20 cellular contexts compared by ENCODE assay signal in genomic region chr10:90855126-90855525, GRCh38. TPM values are rescaled to one million over a fixed set of nuclear protein-coding genes. Genes with fewer than 3 reads are reported as not detected.
DNase-seq lines count a peak whose midpoint lies in the region; ATAC-seq and TF ChIP-seq lines count a peak whose summit lies in the region.
"Had no signal": no experiment of that assay in that cellular context is flagged by ENCODE, and none has a peak within 500 bp of the region (broad histone marks: within the 10 kb centered on the region; RNA-seq: fewer than 3 reads in every experiment).

No MANE protein-coding gene starts in this region.

- peaks cover 21% of the 10 kb centered on the region for H3K79me2 ChIP-seq in osteoblast (ENCODE audit: insufficient read depth, low read length)

- peak; percentile 6 for DNase-seq in DMS 273 (lab: John Stamatoyannopoulos, UW; ENCODE audit: unreplicated experiment)
- no peak for DNase-seq in DMS 273 treated with DMSO at 0.1 percent for 48 hours (lab: John Stamatoyannopoulos, UW)
- no peak for DNase-seq in RWPE2 (ENCODE audit: low spot score)
- no peak for DNase-seq in fibroblast of the aortic adventitia (ENCODE audit: low read depth)
- DNase-seq in osteoblast (ENCODE audit: insufficient read length, low spot score, missing footprints): no peak
- no peak for DNase-seq in kidney tubule cell (ENCODE audit: low spot score)
- DNase-seq in activated naive CD4-positive, alpha-beta T cell treated with anti-CD3 and anti-CD28 coated beads, Interleukin-2, amount 50 U/mL, for 16 hours: no peak
- DNase-seq: CD8-positive, alpha-beta T cell; DND-41; GDM1; GOT3; MV-4-11; NCI-H1417; NCI-H1930; NCI-H526 treated with DMSO at 0.1 percent for 48 hours; PC-9 had no signal

- H3K4me1 ChIP-seq in RWPE2 (ENCODE audit: insufficient read depth, poor library complexity, severe bottlenecking) (peaks cover 36% of the 10 kb centered on the region), osteoblast (ENCODE audit: insufficient read depth, low read length) (peaks cover 22% of the 10 kb centered on the region)

- ATAC-seq in RWPE2 (ENCODE audit: low read depth): no peak
- no peak for ATAC-seq in HG02642 (IDR thresholded peaks at IDR 0.05; ENCODE audit: poor library complexity, unreplicated experiment)
- ATAC-seq: CD8-positive, alpha-beta T cell; GM12878 had no signal

- peak overlapping the region; percentile 8 for H2AFZ ChIP-seq in osteoblast (ENCODE audit: low read length)
- H2AFZ ChIP-seq: PC-9 had no signal

- no peaks in the 10 kb centered on the region for H4K20me1 ChIP-seq in osteoblast (ENCODE audit: insufficient read depth, low read length)

- peak overlapping the region; percentile 96 for H3K27ac ChIP-seq in RWPE2 (ENCODE audit: poor library complexity, severe bottlenecking)
- H3K27ac ChIP-seq in osteoblast (ENCODE audit: low read depth, low read length): no peak overlapping the region
- H3K27ac ChIP-seq: 22Rv1, PC-9, SJSA1 had no signal

- peaks cover 5% of the 10 kb centered on the region for H3K9me3 ChIP-seq in RWPE2 (ENCODE audit: severe bottlenecking)
- H3K9me3 ChIP-seq in osteoblast (ENCODE audit: low read depth, low read length): no peaks in the 10 kb centered on the region

- H3K4me3 ChIP-seq in RWPE2 (ENCODE audit: severe bottlenecking): no peak overlapping the region
- peak overlapping the region; percentile 9 for H3K4me3 ChIP-seq in fibroblast of the aortic adventitia (ENCODE audit: low read depth, low read length)
- no peak overlapping the region for H3K4me3 ChIP-seq in osteoblast (ENCODE audit: insufficient read depth, low read length)
- H3K4me3 ChIP-seq: GM12878, PC-9, SJSA1 had no signal

- no peak overlapping the region for H3K4me2 ChIP-seq in osteoblast (ENCODE audit: insufficient read depth, low read length)
- H3K4me2 ChIP-seq: PC-9 had no signal

- no peaks in the 10 kb centered on the region for H3K27me3 ChIP-seq in RWPE2 (ENCODE audit: insufficient read depth, poor library complexity, severe bottlenecking)
- H3K27me3 ChIP-seq in osteoblast (ENCODE audit: insufficient read depth, low read length): no peaks in the 10 kb centered on the region

- no peaks in the 10 kb centered on the region for H3K36me3 ChIP-seq in RWPE2 (ENCODE audit: low read depth)
- no peaks in the 10 kb centered on the region for H3K36me3 ChIP-seq in osteoblast (ENCODE audit: insufficient read depth, low read length)

- no peak for TF ChIP-seq CTCF in RWPE2 (IDR thresholded peaks at IDR 0.05; ENCODE audit: poor library complexity, severe bottlenecking)
- TF ChIP-seq CTCF in fibroblast of the aortic adventitia (IDR thresholded peaks at IDR 0.05; ENCODE audit: insufficient read depth, low read length): no peak
- TF ChIP-seq CTCF in osteoblast (IDR thresholded peaks at IDR 0.05; ENCODE audit: extremely low read depth, low read depth, low read length): no peak

RNA-seq across cellular contexts. Expression of gene HTR7, which starts 2.7 kb away (rescaled TPM):
- total RNA-seq in fibroblast of the aortic adventitia (ENCODE audit: low replicate concordance) (0.25 and 4.6 TPM in 2 replicates), osteoblast (9.8 and 12.4 TPM in 2 replicates)
- total RNA-seq: CD8-positive, alpha-beta T cell had no signal

RNA-seq across cellular contexts. Expression of gene RPP30, which starts 16.6 kb away (rescaled TPM):
- total RNA-seq in fibroblast of the aortic adventitia (ENCODE audit: low replicate concordance) (19.3 and 61.4 TPM in 2 replicates), osteoblast (43.1 and 47.1 TPM in 2 replicates)
